ENCODE assay signal across 2 cellular contexts in the genomic region with DNA sequence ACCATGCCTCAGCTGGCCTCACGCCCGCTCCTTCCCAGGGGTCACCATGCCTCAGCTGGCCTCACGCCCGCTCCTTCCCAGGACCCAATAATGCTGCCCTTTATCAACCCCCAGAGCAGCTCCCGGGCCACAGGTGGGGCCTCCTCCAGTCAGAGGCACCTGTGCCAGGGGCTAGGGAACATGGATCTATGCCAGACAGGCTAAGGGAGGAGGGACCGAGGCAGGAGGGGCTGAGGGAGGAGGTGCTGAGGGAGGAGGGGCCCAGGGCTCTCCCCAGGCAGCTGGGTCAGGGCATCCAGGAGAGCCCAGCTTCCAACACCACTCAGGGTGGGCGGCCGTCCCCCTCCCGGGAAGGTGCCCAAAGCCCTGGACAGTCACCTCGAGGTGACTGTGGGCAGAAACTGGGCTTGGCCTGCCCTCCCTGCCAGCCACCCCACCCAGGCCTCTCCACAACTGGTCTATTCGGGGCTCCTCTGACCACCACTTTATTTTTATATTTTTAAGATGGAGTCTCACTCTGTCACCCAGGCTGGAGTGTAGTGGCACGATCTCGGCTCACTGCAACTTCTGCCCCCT.
TF ChIP-seq lines count a peak whose summit lies in the region.

No MANE protein-coding gene starts in this region.

TF ChIP-seq in Ishikawa, 13 proteins besides CTCF, POLR2A, EP300 and RAD21:
- TF ChIP-seq, protein P1, sequence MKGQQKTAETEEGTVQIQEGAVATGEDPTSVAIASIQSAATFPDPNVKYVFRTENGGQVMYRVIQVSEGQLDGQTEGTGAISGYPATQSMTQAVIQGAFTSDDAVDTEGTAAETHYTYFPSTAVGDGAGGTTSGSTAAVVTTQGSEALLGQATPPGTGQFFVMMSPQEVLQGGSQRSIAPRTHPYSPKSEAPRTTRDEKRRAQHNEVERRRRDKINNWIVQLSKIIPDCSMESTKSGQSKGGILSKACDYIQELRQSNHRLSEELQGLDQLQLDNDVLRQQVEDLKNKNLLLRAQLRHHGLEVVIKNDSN (IDR thresholded peaks at IDR 0.05), result no peak
- TF ChIP-seq CEBPB (IDR thresholded peaks at IDR 0.05), result no peak
- no peak for TF ChIP-seq TAF1 (IDR thresholded peaks at IDR 0.05; ENCODE audit: low read depth)
- TF ChIP-seq, protein P2, sequence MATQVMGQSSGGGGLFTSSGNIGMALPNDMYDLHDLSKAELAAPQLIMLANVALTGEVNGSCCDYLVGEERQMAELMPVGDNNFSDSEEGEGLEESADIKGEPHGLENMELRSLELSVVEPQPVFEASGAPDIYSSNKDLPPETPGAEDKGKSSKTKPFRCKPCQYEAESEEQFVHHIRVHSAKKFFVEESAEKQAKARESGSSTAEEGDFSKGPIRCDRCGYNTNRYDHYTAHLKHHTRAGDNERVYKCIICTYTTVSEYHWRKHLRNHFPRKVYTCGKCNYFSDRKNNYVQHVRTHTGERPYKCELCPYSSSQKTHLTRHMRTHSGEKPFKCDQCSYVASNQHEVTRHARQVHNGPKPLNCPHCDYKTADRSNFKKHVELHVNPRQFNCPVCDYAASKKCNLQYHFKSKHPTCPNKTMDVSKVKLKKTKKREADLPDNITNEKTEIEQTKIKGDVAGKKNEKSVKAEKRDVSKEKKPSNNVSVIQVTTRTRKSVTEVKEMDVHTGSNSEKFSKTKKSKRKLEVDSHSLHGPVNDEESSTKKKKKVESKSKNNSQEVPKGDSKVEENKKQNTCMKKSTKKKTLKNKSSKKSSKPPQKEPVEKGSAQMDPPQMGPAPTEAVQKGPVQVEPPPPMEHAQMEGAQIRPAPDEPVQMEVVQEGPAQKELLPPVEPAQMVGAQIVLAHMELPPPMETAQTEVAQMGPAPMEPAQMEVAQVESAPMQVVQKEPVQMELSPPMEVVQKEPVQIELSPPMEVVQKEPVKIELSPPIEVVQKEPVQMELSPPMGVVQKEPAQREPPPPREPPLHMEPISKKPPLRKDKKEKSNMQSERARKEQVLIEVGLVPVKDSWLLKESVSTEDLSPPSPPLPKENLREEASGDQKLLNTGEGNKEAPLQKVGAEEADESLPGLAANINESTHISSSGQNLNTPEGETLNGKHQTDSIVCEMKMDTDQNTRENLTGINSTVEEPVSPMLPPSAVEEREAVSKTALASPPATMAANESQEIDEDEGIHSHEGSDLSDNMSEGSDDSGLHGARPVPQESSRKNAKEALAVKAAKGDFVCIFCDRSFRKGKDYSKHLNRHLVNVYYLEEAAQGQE (IDR thresholded peaks at IDR 0.05; ENCODE audit: low read depth), result peak; percentile 28; the same call in 1 of the 2 replicates
- TF ChIP-seq, protein P3, sequence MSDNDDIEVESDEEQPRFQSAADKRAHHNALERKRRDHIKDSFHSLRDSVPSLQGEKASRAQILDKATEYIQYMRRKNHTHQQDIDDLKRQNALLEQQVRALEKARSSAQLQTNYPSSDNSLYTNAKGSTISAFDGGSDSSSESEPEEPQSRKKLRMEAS (IDR thresholded peaks at IDR 0.05), result peak; percentile 71
- peak; percentile 98 for TF ChIP-seq NFIC (IDR thresholded peaks at IDR 0.05)
- TF ChIP-seq ZBTB7A (IDR thresholded peaks at IDR 0.05; ENCODE audit: low read depth), result peak; percentile 92
- TF ChIP-seq EGR1 (IDR thresholded peaks at IDR 0.05), result no peak
- TF ChIP-seq FOXM1 (IDR thresholded peaks at IDR 0.05; ENCODE audit: borderline replicate concordance, low read depth), result peak; percentile 84
- TF ChIP-seq YY1 (IDR thresholded peaks at IDR 0.05; ENCODE audit: low read depth), result no peak
- TF ChIP-seq TCF12 (IDR thresholded peaks at IDR 0.05; ENCODE audit: low read depth), result peak; percentile 99
- no peak for TF ChIP-seq CREB1 (IDR thresholded peaks at IDR 0.05; ENCODE audit: low read depth)
- peak; percentile 59 for TF ChIP-seq TEAD4 (IDR thresholded peaks at IDR 0.05)

TF ChIP-seq in K562, 482 proteins besides CTCF, POLR2A, EP300 and RAD21:
- TF ChIP-seq NFIC (IDR thresholded peaks at IDR 0.05) (0 out of 2 replicates have a peak, but pooled peaks have one; percentile 10), POLR2G (IDR thresholded peaks at IDR 0.05; ENCODE audit: low read depth, low read length) (peak; percentile 32; the same call in 1 of the 2 replicates), ZNF263 (CRISPR knock-in tag; IDR thresholded peaks at IDR 0.05; ENCODE audit: borderline replicate concordance) (peak; percentile 42; the same call in 1 of the 2 replicates), FOXA1 (IDR thresholded peaks at IDR 0.05; ENCODE audit: borderline replicate concordance) (no peak), KLF1 (tag; IDR thresholded peaks at IDR 0.05) (no peak)
